1 cellular context compared by ENCODE assay signal in genomic region chr22:20904008-20904979, GRCh38.
TF ChIP-seq lines count a peak whose summit lies in the region.

No MANE protein-coding gene starts in this region.

TF ChIP-seq in HepG2, 621 proteins besides CTCF, POLR2A, EP300 and RAD21 (continues in another document):
- TF ChIP-seq ZNF574 (CRISPR knock-in tag; IDR thresholded peaks at IDR 0.05) (no peak), TP53 (CRISPR knock-in tag; conservative IDR thresholded peaks at IDR 0.05) (no peak), NR1H2 (CRISPR knock-in tag; IDR thresholded peaks at IDR 0.05; ENCODE audit: borderline replicate concordance, low read depth) (no peak), KLF13 (CRISPR knock-in tag; IDR thresholded peaks at IDR 0.05) (no peak), ZNF367 (CRISPR knock-in tag; IDR thresholded peaks at IDR 0.05; ENCODE audit: borderline replicate concordance) (no peak), ZNF572 (CRISPR knock-in tag; IDR thresholded peaks at IDR 0.05) (no peak), ZNF33A (CRISPR knock-in tag; IDR thresholded peaks at IDR 0.05; ENCODE audit: borderline replicate concordance) (no peak), CEBPZ (IDR thresholded peaks at IDR 0.05; ENCODE audit: low read length) (no peak), KLF6 (CRISPR knock-in tag; IDR thresholded peaks at IDR 0.05) (0 out of 2 replicates have a peak, but pooled peaks have one; percentile 44), YY1 (IDR thresholded peaks at IDR 0.05; ENCODE audit: insufficient read depth, insufficient replicate concordance, low read depth, low read length) (no peak), ZNF264 (CRISPR knock-in tag; IDR thresholded peaks at IDR 0.05) (no peak), ZNF674 (CRISPR knock-in tag; IDR thresholded peaks at IDR 0.05; ENCODE audit: low read depth) (no peak), ZFP36L2 (CRISPR knock-in tag; IDR thresholded peaks at IDR 0.05) (no peak), RARA (CRISPR knock-in tag; IDR thresholded peaks at IDR 0.05) (peak; percentile 67), CEBPB (IDR thresholded peaks at IDR 0.05; ENCODE audit: borderline replicate concordance, low read depth, low read length) (peak; percentile 99), THRA (CRISPR knock-in tag; IDR thresholded peaks at IDR 0.05; ENCODE audit: borderline replicate concordance) (0 out of 2 replicates have a peak, but pooled peaks have one; percentile 27), ZNF12 (CRISPR knock-in tag; IDR thresholded peaks at IDR 0.05) (peak; percentile 97), ZBTB2 (CRISPR knock-in tag; IDR thresholded peaks at IDR 0.05; ENCODE audit: low read depth) (no peak), FOXA3 (CRISPR knock-in tag; IDR thresholded peaks at IDR 0.05) (peak; percentile 68; the same call in 1 of the 2 replicates), RXRB (CRISPR knock-in tag; IDR thresholded peaks at IDR 0.05; ENCODE audit: borderline replicate concordance) (peak; percentile 32; the same call in 1 of the 2 replicates), BCL6 (CRISPR knock-in tag; IDR thresholded peaks at IDR 0.05) (peak; percentile 63; the same call in 1 of the 2 replicates), ZNF44 (CRISPR knock-in tag; IDR thresholded peaks at IDR 0.05) (no peak), ZFX (CRISPR knock-in tag; IDR thresholded peaks at IDR 0.05; ENCODE audit: low read depth) (no peak), ZBTB46 (CRISPR knock-in tag; IDR thresholded peaks at IDR 0.05; ENCODE audit: borderline replicate concordance) (no peak), ZNF280B (CRISPR knock-in tag; IDR thresholded peaks at IDR 0.05; ENCODE audit: borderline replicate concordance) (no peak), FOSL1 (CRISPR knock-in tag; IDR thresholded peaks at IDR 0.05; ENCODE audit: borderline replicate concordance) (peak; percentile 58; the same call in 1 of the 2 replicates), NR2F1 (CRISPR knock-in tag; IDR thresholded peaks at IDR 0.05) (peak; percentile 35 to 42; a peak in 1 of 4 replicates), GATAD2A (CRISPR knock-in tag; IDR thresholded peaks at IDR 0.05) (peak; percentile 89), ERF (CRISPR knock-in tag; IDR thresholded peaks at IDR 0.05) (no peak), ZNF10 (CRISPR knock-in tag; IDR thresholded peaks at IDR 0.05; ENCODE audit: borderline replicate concordance, low read depth) (no peak), ZNF121 (CRISPR knock-in tag; IDR thresholded peaks at IDR 0.05) (peak; percentile 54; the same call in 1 of the 2 replicates), ZNF496 (CRISPR knock-in tag; IDR thresholded peaks at IDR 0.05; ENCODE audit: insufficient replicate concordance) (no peak), MLXIP (CRISPR knock-in tag; IDR thresholded peaks at IDR 0.05; ENCODE audit: borderline replicate concordance) (no peak), ZSCAN5A (CRISPR knock-in tag; IDR thresholded peaks at IDR 0.05; ENCODE audit: borderline replicate concordance) (no peak), MXI1 (IDR thresholded peaks at IDR 0.05; ENCODE audit: borderline replicate concordance, low read depth, low read length) (no peak), ZNF614 (CRISPR knock-in tag; IDR thresholded peaks at IDR 0.05; ENCODE audit: borderline replicate concordance) (no peak), ZNF644 (CRISPR knock-in tag; IDR thresholded peaks at IDR 0.05; ENCODE audit: low read depth) (0 out of 2 replicates have a peak, but pooled peaks have one; percentile 40), ZNF562 (CRISPR knock-in tag; IDR thresholded peaks at IDR 0.05; ENCODE audit: borderline replicate concordance) (no peak)
- TF ChIP-seq, protein P1, sequence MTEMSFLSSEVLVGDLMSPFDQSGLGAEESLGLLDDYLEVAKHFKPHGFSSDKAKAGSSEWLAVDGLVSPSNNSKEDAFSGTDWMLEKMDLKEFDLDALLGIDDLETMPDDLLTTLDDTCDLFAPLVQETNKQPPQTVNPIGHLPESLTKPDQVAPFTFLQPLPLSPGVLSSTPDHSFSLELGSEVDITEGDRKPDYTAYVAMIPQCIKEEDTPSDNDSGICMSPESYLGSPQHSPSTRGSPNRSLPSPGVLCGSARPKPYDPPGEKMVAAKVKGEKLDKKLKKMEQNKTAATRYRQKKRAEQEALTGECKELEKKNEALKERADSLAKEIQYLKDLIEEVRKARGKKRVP (CRISPR knock-in tag; IDR thresholded peaks at IDR 0.05) = peak in 1 of 2 experiments; percentile 97; a peak in 2 of 4 replicates
- TF ChIP-seq, protein P2, sequence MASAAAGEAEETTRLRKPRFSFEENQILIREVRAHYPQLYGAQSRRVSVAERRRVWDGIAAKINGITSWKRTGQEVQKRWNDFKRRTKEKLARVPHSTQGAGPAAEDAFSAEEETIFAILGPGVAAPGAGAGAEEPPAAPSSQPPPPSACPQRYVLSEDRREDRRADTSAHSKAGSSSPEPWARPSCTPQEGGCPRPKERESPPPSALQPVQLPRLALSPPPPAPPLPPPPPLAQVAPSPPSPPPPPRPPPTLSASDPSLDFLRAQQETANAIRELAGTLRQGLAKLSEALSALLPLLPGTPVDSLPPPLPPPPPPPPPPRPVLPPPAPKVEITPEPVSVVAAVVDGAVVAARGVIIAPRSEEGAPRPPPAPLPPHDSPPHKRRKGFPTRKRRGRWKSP (CRISPR knock-in tag; IDR thresholded peaks at IDR 0.05) = peak; percentile 26; the same call in 1 of the 2 replicates
